In genomic region chr19:5341448-5341820, GRCh38 we compare ENCODE assay signal across 12 cellular contexts. TPM values are rescaled to one million over a fixed set of nuclear protein-coding genes. Genes with fewer than 3 reads are reported as not detected.
DNase-seq lines count a peak whose midpoint lies in the region; ATAC-seq and TF ChIP-seq lines count a peak whose summit lies in the region.
"Had no signal": no experiment of that assay in that cellular context is flagged by ENCODE, and none has a peak within 500 bp of the region (broad histone marks: within the 10 kb centered on the region; RNA-seq: fewer than 3 reads in every experiment).

No MANE protein-coding gene starts in this region.

- no peak overlapping the region for H3K27ac ChIP-seq in CD8-positive, alpha-beta memory T cell (ENCODE audit: low read depth, low read length)
- H3K27ac ChIP-seq: left lung, SK-N-MC had no signal

- DNase-seq in NCI-H82 (lab: John Stamatoyannopoulos, UW), result peak; percentile 44
- no peak for DNase-seq in NCI-H82 treated with DMSO at 0.1 percent for 48 hours (lab: John Stamatoyannopoulos, UW; ENCODE audit: unreplicated experiment)
- no peak for DNase-seq in CD8-positive, alpha-beta memory T cell
- DNase-seq in activated CD8-positive, alpha-beta T cell treated with anti-CD3 and anti-CD28 coated beads, Interleukin-2, amount 10 ng/mL, durations not matched to agents 7 days and 5 days, result no peak
- no peak for DNase-seq in natural killer cell
- DNase-seq in epidermal melanocyte (ENCODE audit: insufficient read length, low spot score), result no peak
- DNase-seq: 8988T; activated CD4-positive, CD25-positive, alpha-beta regulatory T cell treated with anti-CD3 and anti-CD28 coated beads, Interleukin-2, amount 50 U/mL, for 72 hours had no signal

- POLR2A ChIA-PET in CD8-positive, alpha-beta memory T cell (lab: Charles Lee), result no interaction called here
- POLR2A ChIA-PET in activated CD8-positive, alpha-beta T cell treated with anti-CD3 and anti-CD28 coated beads, Interleukin-2, amount 10 ng/mL, durations not matched to agents 7 days and 5 days (lab: Charles Lee), result no interaction called here

- no peaks in the 10 kb centered on the region for H3K9me3 ChIP-seq in CD8-positive, alpha-beta memory T cell (ENCODE audit: low read length)
- H3K9me3 ChIP-seq: left lung had no signal

- H3K27ac Mint-ChIP-seq in CD8-positive, alpha-beta memory T cell, result peak overlapping the region in 3 of 8 donors; percentile 25 to 68 (median 29)
- peak overlapping the region; percentile 2 for H3K27ac Mint-ChIP-seq in activated CD8-positive, alpha-beta T cell treated with anti-CD3 and anti-CD28 coated beads, Interleukin-2, amount 10 ng/mL, durations not matched to agents 7 days and 5 days
- peak overlapping the region in 1 of 2 donors; percentile 7 for H3K27ac Mint-ChIP-seq in natural killer cell

- H3K4me1 Mint-ChIP-seq in CD8-positive, alpha-beta memory T cell, result peaks cover 6 to 21% (median 11%) of the 10 kb centered on the region in 3 donors
- H3K4me1 Mint-ChIP-seq in activated CD8-positive, alpha-beta T cell treated with anti-CD3 and anti-CD28 coated beads, Interleukin-2, amount 10 ng/mL, durations not matched to agents 7 days and 5 days (ENCODE audit: low read depth), result peaks cover 10% of the 10 kb centered on the region
- peaks cover 7 to 14% of the 10 kb centered on the region in 2 donors for H3K4me1 Mint-ChIP-seq in natural killer cell

- H3K9me3 Mint-ChIP-seq in CD8-positive, alpha-beta memory T cell, result peaks cover 0 to 8% (median 3%) of the 10 kb centered on the region in 5 donors
- no peaks in the 10 kb centered on the region for H3K9me3 Mint-ChIP-seq in activated CD8-positive, alpha-beta T cell treated with anti-CD3 and anti-CD28 coated beads, Interleukin-2, amount 10 ng/mL, durations not matched to agents 7 days and 5 days (ENCODE audit: insufficient read depth)
- peaks cover 0 to 2% of the 10 kb centered on the region in 2 donors for H3K9me3 Mint-ChIP-seq in natural killer cell

- CTCF ChIA-PET in CD8-positive, alpha-beta memory T cell (lab: Charles Lee), result no interaction called here
- CTCF ChIA-PET in activated CD8-positive, alpha-beta T cell treated with anti-CD3 and anti-CD28 coated beads, Interleukin-2, amount 10 ng/mL, durations not matched to agents 7 days and 5 days (lab: Charles Lee), result no interaction called here

- no peaks in the 10 kb centered on the region for H3K36me3 ChIP-seq in CD8-positive, alpha-beta memory T cell (ENCODE audit: insufficient read depth, low read length)
- H3K36me3 ChIP-seq: left lung had no signal

- peaks cover 21% of the 10 kb centered on the region for H3K27me3 ChIP-seq in CD8-positive, alpha-beta memory T cell (ENCODE audit: insufficient read depth, low read length, poor library complexity, severe bottlenecking)

- intact Hi-C loops in natural killer cell (cut with micrococcal nuclease), result no loop called here

- peak overlapping the region; percentile 9 to 73 (median 69) for H3K4me3 Mint-ChIP-seq in CD8-positive, alpha-beta memory T cell
- peak overlapping the region; percentile 7 for H3K4me3 Mint-ChIP-seq in activated CD8-positive, alpha-beta T cell treated with anti-CD3 and anti-CD28 coated beads, Interleukin-2, amount 10 ng/mL, durations not matched to agents 7 days and 5 days
- H3K4me3 Mint-ChIP-seq in natural killer cell, result peak overlapping the region; percentile 78

- ATAC-seq in activated CD8-positive, alpha-beta T cell treated with anti-CD3 and anti-CD28 coated beads, Interleukin-2, amount 10 ng/mL, durations not matched to agents 7 days and 5 days, result no peak
- ATAC-seq in natural killer cell (no peak), GM19463 (IDR thresholded peaks at IDR 0.05; ENCODE audit: unreplicated experiment) (no peak), GM18519 (IDR thresholded peaks at IDR 0.05; ENCODE audit: low FRiP score, unreplicated experiment) (no peak)

- TF ChIP-seq CTCF in natural killer cell (IDR thresholded peaks at IDR 0.05), result no peak

- no peaks in the 10 kb centered on the region for H3K36me3 Mint-ChIP-seq in CD8-positive, alpha-beta memory T cell
- peaks cover 2% of the 10 kb centered on the region for H3K36me3 Mint-ChIP-seq in activated CD8-positive, alpha-beta T cell treated with anti-CD3 and anti-CD28 coated beads, Interleukin-2, amount 10 ng/mL, durations not matched to agents 7 days and 5 days (ENCODE audit: low read depth)
- H3K36me3 Mint-ChIP-seq in natural killer cell, result no peaks in the 10 kb centered on the region

- H3K27me3 Mint-ChIP-seq in CD8-positive, alpha-beta memory T cell, result peaks cover 35 to 48% of the 10 kb centered on the region in 2 donors
- H3K27me3 Mint-ChIP-seq in activated CD8-positive, alpha-beta T cell treated with anti-CD3 and anti-CD28 coated beads, Interleukin-2, amount 10 ng/mL, durations not matched to agents 7 days and 5 days (ENCODE audit: low read depth), result peaks cover 43% of the 10 kb centered on the region
- H3K27me3 Mint-ChIP-seq in natural killer cell (ENCODE audit: low read depth in 2 of 2), result peaks cover 14 to 26% of the 10 kb centered on the region in 2 donors

- no peak overlapping the region for H3K4me3 ChIP-seq in CD8-positive, alpha-beta memory T cell (ENCODE audit: low read length)
- H3K4me3 ChIP-seq: left lung, SK-N-MC had no signal

- H3K4me1 ChIP-seq in CD8-positive, alpha-beta memory T cell (ENCODE audit: insufficient read depth, low read length), result peaks cover 10% of the 10 kb centered on the region

RNA-seq across cellular contexts. Expression of gene PTPRS, which starts 0.8 kb away (rescaled TPM):
- total RNA-seq in CD8-positive, alpha-beta memory T cell, result under 1 TPM; 0.22 to 0.31 TPM
- polyA plus RNA-seq in CD8-positive, alpha-beta memory T cell, result 0.30 TPM
- under 1 TPM in 1 of 2 experiments, not detected in 1; 0.05 TPM for total RNA-seq in activated CD8-positive, alpha-beta T cell treated with anti-CD3 and anti-CD28 coated beads, Interleukin-2, amount 10 ng/mL, durations not matched to agents 7 days and 5 days
- under 1 TPM; 0.47 to 0.73 (median 0.61) TPM for total RNA-seq in natural killer cell

Comparison
In these comparisons a context has a peak if more than half of its experiments do, and no peak if none do; other contexts are left out.
1. H3K4me3 Mint-ChIP-seq: peak in every context shown above with its lines; median percentile 78 in natural killer cell; 69 in CD8-positive, alpha-beta memory T cell; 7 in activated CD8-positive, alpha-beta T cell treated with anti-CD3 and anti-CD28 coated beads, Interleukin-2, amount 10 ng/mL, durations not matched to agents 7 days and 5 days.